ENCODE assay signal across 3 cellular contexts in the genomic region with DNA sequence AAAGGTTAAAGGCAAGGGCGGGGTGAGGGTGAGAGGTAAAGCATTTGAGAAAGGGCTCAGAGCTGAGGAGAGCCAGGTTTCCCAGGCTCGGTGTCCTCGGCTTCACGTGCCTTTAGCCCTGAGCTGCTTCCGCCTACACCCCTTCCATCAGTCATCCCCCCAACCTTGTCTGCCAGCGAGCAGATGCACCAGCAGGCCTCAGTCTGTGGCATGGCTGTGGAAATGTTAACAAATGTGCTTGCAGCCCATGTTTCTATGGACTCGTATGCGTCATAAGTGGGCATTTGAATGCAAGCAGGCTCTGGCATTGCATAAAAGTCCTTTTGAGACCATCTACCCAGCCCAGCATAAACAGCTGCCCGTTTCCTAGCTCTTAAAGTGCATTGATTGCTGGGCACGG.
TF ChIP-seq lines count a peak whose summit lies in the region.

No MANE protein-coding gene starts in this region.

TF ChIP-seq in SK-N-SH, 30 proteins besides CTCF, POLR2A, EP300 and RAD21 (continues in another document):
- TF ChIP-seq, protein P1, sequence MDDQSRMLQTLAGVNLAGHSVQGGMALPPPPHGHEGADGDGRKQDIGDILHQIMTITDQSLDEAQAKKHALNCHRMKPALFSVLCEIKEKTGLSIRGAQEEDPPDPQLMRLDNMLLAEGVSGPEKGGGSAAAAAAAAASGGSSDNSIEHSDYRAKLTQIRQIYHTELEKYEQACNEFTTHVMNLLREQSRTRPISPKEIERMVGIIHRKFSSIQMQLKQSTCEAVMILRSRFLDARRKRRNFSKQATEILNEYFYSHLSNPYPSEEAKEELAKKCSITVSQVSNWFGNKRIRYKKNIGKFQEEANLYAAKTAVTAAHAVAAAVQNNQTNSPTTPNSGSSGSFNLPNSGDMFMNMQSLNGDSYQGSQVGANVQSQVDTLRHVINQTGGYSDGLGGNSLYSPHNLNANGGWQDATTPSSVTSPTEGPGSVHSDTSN (IDR thresholded peaks at IDR 0.05): no peak
- TF ChIP-seq, protein P2, sequence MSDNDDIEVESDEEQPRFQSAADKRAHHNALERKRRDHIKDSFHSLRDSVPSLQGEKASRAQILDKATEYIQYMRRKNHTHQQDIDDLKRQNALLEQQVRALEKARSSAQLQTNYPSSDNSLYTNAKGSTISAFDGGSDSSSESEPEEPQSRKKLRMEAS (IDR thresholded peaks at IDR 0.05; ENCODE audit: low read depth): no peak
- no peak for TF ChIP-seq CHD2 (IDR thresholded peaks at IDR 0.05; ENCODE audit: low read length, partially characterized antibody)
- TF ChIP-seq FOXJ3 (CRISPR knock-in tag; IDR thresholded peaks at IDR 0.05): no peak
- no peak for TF ChIP-seq SIN3A (IDR thresholded peaks at IDR 0.05; ENCODE audit: borderline replicate concordance, low read depth, low read length)
- TF ChIP-seq, protein P3, sequence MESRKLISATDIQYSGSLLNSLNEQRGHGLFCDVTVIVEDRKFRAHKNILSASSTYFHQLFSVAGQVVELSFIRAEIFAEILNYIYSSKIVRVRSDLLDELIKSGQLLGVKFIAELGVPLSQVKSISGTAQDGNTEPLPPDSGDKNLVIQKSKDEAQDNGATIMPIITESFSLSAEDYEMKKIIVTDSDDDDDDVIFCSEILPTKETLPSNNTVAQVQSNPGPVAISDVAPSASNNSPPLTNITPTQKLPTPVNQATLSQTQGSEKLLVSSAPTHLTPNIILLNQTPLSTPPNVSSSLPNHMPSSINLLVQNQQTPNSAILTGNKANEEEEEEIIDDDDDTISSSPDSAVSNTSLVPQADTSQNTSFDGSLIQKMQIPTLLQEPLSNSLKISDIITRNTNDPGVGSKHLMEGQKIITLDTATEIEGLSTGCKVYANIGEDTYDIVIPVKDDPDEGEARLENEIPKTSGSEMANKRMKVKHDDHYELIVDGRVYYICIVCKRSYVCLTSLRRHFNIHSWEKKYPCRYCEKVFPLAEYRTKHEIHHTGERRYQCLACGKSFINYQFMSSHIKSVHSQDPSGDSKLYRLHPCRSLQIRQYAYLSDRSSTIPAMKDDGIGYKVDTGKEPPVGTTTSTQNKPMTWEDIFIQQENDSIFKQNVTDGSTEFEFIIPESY (IDR thresholded peaks at IDR 0.05; ENCODE audit: borderline replicate concordance, low read depth): no peak
- TF ChIP-seq, protein P4, sequence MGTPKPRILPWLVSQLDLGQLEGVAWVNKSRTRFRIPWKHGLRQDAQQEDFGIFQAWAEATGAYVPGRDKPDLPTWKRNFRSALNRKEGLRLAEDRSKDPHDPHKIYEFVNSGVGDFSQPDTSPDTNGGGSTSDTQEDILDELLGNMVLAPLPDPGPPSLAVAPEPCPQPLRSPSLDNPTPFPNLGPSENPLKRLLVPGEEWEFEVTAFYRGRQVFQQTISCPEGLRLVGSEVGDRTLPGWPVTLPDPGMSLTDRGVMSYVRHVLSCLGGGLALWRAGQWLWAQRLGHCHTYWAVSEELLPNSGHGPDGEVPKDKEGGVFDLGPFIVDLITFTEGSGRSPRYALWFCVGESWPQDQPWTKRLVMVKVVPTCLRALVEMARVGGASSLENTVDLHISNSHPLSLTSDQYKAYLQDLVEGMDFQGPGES (IDR thresholded peaks at IDR 0.05; ENCODE audit: low read depth, low read length): no peak
- TF ChIP-seq RXRA (IDR thresholded peaks at IDR 0.05; ENCODE audit: borderline replicate concordance, low read depth): no peak
- no peak for TF ChIP-seq TEAD4 (IDR thresholded peaks at IDR 0.05; ENCODE audit: borderline replicate concordance, insufficient read depth)
- TF ChIP-seq GABPA (IDR thresholded peaks at IDR 0.05; ENCODE audit: low read depth): no peak
- no peak for TF ChIP-seq JUND (IDR thresholded peaks at IDR 0.05)
- TF ChIP-seq MEF2A (IDR thresholded peaks at IDR 0.05; ENCODE audit: borderline replicate concordance, low read depth): no peak
- TF ChIP-seq POLR2AphosphoS5 (IDR thresholded peaks at IDR 0.05; ENCODE audit: low read depth, low read length): no peak
- no peak for TF ChIP-seq ELF1 (IDR thresholded peaks at IDR 0.05)
- TF ChIP-seq, protein P5, sequence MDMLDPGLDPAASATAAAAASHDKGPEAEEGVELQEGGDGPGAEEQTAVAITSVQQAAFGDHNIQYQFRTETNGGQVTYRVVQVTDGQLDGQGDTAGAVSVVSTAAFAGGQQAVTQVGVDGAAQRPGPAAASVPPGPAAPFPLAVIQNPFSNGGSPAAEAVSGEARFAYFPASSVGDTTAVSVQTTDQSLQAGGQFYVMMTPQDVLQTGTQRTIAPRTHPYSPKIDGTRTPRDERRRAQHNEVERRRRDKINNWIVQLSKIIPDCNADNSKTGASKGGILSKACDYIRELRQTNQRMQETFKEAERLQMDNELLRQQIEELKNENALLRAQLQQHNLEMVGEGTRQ (IDR thresholded peaks at IDR 0.05; ENCODE audit: borderline replicate concordance, low read depth, low read length): no peak
- no peak for TF ChIP-seq SMC3 (IDR thresholded peaks at IDR 0.05; ENCODE audit: low read depth, low read length)

TF ChIP-seq in SK-N-SH treated with all-trans-retinoic acid at 6 μM for 48 hours, 23 proteins besides CTCF, POLR2A, EP300 and RAD21 (continues in another document):
- TF ChIP-seq, protein P6, sequence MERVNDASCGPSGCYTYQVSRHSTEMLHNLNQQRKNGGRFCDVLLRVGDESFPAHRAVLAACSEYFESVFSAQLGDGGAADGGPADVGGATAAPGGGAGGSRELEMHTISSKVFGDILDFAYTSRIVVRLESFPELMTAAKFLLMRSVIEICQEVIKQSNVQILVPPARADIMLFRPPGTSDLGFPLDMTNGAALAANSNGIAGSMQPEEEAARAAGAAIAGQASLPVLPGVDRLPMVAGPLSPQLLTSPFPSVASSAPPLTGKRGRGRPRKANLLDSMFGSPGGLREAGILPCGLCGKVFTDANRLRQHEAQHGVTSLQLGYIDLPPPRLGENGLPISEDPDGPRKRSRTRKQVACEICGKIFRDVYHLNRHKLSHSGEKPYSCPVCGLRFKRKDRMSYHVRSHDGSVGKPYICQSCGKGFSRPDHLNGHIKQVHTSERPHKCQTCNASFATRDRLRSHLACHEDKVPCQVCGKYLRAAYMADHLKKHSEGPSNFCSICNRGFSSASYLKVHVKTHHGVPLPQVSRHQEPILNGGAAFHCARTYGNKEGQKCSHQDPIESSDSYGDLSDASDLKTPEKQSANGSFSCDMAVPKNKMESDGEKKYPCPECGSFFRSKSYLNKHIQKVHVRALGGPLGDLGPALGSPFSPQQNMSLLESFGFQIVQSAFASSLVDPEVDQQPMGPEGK (CRISPR knock-in tag; IDR thresholded peaks at IDR 0.05; ENCODE audit: borderline replicate concordance): no peak
- TF ChIP-seq, protein P7, sequence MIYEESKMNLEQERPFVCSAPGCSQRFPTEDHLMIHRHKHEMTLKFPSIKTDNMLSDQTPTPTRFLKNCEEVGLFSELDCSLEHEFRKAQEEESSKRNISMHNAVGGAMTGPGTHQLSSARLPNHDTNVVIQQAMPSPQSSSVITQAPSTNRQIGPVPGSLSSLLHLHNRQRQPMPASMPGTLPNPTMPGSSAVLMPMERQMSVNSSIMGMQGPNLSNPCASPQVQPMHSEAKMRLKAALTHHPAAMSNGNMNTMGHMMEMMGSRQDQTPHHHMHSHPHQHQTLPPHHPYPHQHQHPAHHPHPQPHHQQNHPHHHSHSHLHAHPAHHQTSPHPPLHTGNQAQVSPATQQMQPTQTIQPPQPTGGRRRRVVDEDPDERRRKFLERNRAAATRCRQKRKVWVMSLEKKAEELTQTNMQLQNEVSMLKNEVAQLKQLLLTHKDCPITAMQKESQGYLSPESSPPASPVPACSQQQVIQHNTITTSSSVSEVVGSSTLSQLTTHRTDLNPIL (CRISPR knock-in tag; IDR thresholded peaks at IDR 0.05; ENCODE audit: low read depth): no peak
- TF ChIP-seq, protein P8, sequence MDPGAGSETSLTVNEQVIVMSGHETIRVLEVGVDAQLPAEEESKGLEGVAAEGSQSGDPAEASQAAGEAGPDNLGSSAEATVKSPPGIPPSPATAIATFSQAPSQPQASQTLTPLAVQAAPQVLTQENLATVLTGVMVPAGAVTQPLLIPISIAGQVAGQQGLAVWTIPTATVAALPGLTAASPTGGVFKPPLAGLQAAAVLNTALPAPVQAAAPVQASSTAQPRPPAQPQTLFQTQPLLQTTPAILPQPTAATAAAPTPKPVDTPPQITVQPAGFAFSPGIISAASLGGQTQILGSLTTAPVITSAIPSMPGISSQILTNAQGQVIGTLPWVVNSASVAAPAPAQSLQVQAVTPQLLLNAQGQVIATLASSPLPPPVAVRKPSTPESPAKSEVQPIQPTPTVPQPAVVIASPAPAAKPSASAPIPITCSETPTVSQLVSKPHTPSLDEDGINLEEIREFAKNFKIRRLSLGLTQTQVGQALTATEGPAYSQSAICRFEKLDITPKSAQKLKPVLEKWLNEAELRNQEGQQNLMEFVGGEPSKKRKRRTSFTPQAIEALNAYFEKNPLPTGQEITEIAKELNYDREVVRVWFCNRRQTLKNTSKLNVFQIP (CRISPR knock-in tag; IDR thresholded peaks at IDR 0.05; ENCODE audit: borderline replicate concordance, low read depth): no peak
- no peak for TF ChIP-seq RARB (CRISPR knock-in tag; IDR thresholded peaks at IDR 0.05)
- TF ChIP-seq OSR1 (CRISPR knock-in tag; IDR thresholded peaks at IDR 0.05): no peak
- TF ChIP-seq ZFP3 (CRISPR knock-in tag; IDR thresholded peaks at IDR 0.05): no peak
- no peak for TF ChIP-seq ARNTL (CRISPR knock-in tag; IDR thresholded peaks at IDR 0.05; ENCODE audit: borderline replicate concordance, low read depth)
- no peak for TF ChIP-seq ISL1 (CRISPR knock-in tag; IDR thresholded peaks at IDR 0.05)
- TF ChIP-seq ZNF8 (CRISPR knock-in tag; IDR thresholded peaks at IDR 0.05): no peak
- no peak for TF ChIP-seq ESRRG (CRISPR knock-in tag; IDR thresholded peaks at IDR 0.05)
- TF ChIP-seq, protein P9, sequence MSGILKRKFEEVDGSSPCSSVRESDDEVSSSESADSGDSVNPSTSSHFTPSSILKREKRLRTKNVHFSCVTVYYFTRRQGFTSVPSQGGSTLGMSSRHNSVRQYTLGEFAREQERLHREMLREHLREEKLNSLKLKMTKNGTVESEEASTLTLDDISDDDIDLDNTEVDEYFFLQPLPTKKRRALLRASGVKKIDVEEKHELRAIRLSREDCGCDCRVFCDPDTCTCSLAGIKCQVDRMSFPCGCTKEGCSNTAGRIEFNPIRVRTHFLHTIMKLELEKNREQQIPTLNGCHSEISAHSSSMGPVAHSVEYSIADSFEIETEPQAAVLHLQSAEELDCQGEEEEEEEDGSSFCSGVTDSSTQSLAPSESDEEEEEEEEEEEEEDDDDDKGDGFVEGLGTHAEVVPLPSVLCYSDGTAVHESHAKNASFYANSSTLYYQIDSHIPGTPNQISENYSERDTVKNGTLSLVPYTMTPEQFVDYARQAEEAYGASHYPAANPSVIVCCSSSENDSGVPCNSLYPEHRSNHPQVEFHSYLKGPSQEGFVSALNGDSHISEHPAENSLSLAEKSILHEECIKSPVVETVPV (CRISPR knock-in tag; IDR thresholded peaks at IDR 0.05): no peak
- TF ChIP-seq ZC3H10 (CRISPR knock-in tag; IDR thresholded peaks at IDR 0.05): no peak

TF ChIP-seq in H1, 55 proteins besides CTCF, POLR2A, EP300 and RAD21 (continued from another document):
- TF ChIP-seq TEAD4 (IDR thresholded peaks at IDR 0.05; ENCODE audit: low read depth, low read length) (no peak), CEBPB (IDR thresholded peaks at IDR 0.05; ENCODE audit: low read depth, low read length) (no peak), CBX5 (IDR thresholded peaks at IDR 0.05; ENCODE audit: low read depth, low read length) (no peak), GTF2F1 (IDR thresholded peaks at IDR 0.05; ENCODE audit: borderline replicate concordance, low read depth, low read length) (no peak), KDM1A (IDR thresholded peaks at IDR 0.05; ENCODE audit: borderline replicate concordance, low read length) (no peak)
- TF ChIP-seq, protein P5 (IDR thresholded peaks at IDR 0.05; ENCODE audit: low read length): no peak
